In the genomic region with DNA sequence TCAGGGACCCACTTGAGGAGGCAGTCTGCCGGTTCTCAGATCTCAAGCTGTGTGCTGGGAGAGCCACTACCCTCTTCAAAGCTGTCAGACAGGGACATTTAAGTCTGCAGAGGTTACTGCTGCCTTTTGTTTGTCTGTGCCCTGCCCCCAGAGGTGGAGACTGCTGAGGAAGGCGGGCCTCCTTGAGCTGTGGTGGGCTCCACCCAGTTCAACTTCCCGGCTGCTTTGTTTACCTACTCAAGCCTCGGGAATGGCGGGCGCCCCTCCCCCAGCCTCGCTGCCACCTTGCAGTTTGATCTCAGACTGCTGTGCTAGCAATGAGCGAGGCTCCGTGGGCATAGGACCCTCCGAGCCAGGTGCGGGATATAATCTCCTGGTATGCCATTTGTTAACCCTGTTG, we compare ENCODE assay signal across 8 cellular contexts. TPM values are rescaled to one million over a fixed set of nuclear protein-coding genes. Genes with fewer than 3 reads are reported as not detected.
DNase-seq lines count a peak whose midpoint lies in the region; ATAC-seq, FAIRE-seq and TF ChIP-seq lines count a peak whose summit lies in the region.
"Not testable (repeated sequence)": the region's sequence is repeated elsewhere in the genome, so short reads cannot be mapped to it uniquely, and the experiment has no call there.

No MANE protein-coding gene starts in this region.

- in situ Hi-C loops in Caki2 (cut with HindIII; ENCODE audit: low pct_unique_long_range_greater_than_20kb, low sequenced_read_pairs); HepG2 (cut with HindIII; ENCODE audit: extremely low pct_ligation_motif_present, low pct_unique_long_range_greater_than_20kb): not testable (repeated sequence)

- not testable (repeated sequence) for H3K4me2 ChIP-seq in HepG2 (ENCODE audit: low read depth, low read length)

- POLR2A ChIA-PET in HepG2 (lab: Yijun Ruan, JAX) = not testable (repeated sequence)

- intact Hi-C loops in HepG2 (cut with micrococcal nuclease; ENCODE audit: unreplicated experiment) = not testable (repeated sequence)

- not testable (repeated sequence) for H3K4me3 ChIP-seq in Jurkat, Clone E6-1 (ENCODE audit: low read length); NT2/D1 (ENCODE audit: insufficient read length, low read depth); HepG2 (replicated peaks in 1 of 3; ENCODE audit: insufficient read depth in 1 of 3, low read depth in 2 of 3, low read length in 3 of 3)

- H3K79me2 ChIP-seq in HepG2 (ENCODE audit: insufficient read depth, low read length) = not testable (repeated sequence)

- not testable (repeated sequence) for H3K36me3 ChIP-seq in NT2/D1 (ENCODE audit: insufficient read depth, insufficient read length, low read length); HepG2 (replicated peaks in 1 of 2; ENCODE audit: control insufficient read depth in 1 of 2, insufficient read depth in 2 of 2, low read length in 2 of 2)

- not testable (repeated sequence) for TF ChIP-seq POLR2A in HepG2 (IDR thresholded peaks at IDR 0.05; ENCODE audit: insufficient read depth in 1 of 2, low read depth in 2 of 2, low read length in 2 of 2)

- BruUV-seq in HepG2 (replicated peaks; lab: Mats Ljungman, UMichigan) = not testable (repeated sequence)

- 44% methylated on average over 4 of the region's 11 CpGs for WGBS in HepG2 (ENCODE audit: low lambda C conversion rate)

- not testable (repeated sequence) for H3K27ac ChIP-seq in HepG2 (ENCODE audit: extremely low read length, insufficient read depth, low read length)

- TF ChIP-seq CTCF in HepG2 (CRISPR knock-in tag; IDR thresholded peaks at IDR 0.05) = not testable (repeated sequence)

- not testable (repeated sequence) for H3K27me3 Mint-ChIP-seq in stimulated activated naive B cell treated with anti-CD40 and anti-IgM and Interleukin-4, amounts not matched to agents 10 μg/mL and 1 μg/mL and 100 μg/mL, for 72 hours

- H3K9me3 Mint-ChIP-seq in stimulated activated naive B cell treated with anti-CD40 and anti-IgM and Interleukin-4, amounts not matched to agents 10 μg/mL and 1 μg/mL and 100 μg/mL, for 72 hours = peaks cover 10 to 16% of the 10 kb centered on the region in 2 donors

- not testable (repeated sequence) for TF ChIP-seq EP300 in HepG2 (IDR thresholded peaks at IDR 0.05; ENCODE audit: low read depth in 2 of 2, low read length in 2 of 2); HepG2 (CRISPR knock-in tag; IDR thresholded peaks at IDR 0.05; ENCODE audit: borderline replicate concordance)

- DNase-seq in Caki2 (ENCODE audit: low read depth) = peak; percentile 58
- peak; percentile 37 for DNase-seq in ELF-1 (ENCODE audit: low read depth, low spot score)
- peak; percentile 40 for DNase-seq in HT-29 (ENCODE audit: low spot score)
- DNase-seq in Jurkat, Clone E6-1 (ENCODE audit: low read depth, low spot score) = peak; percentile 42
- peak; percentile 40 for DNase-seq in NCI-H2029 (lab: John Stamatoyannopoulos, UW)
- DNase-seq in NT2/D1 (ENCODE audit: low read depth, low spot score) = peak; percentile 83
- not testable (repeated sequence) for DNase-seq in HepG2 (ENCODE audit: low spot score); stimulated activated naive B cell treated with anti-CD40 and anti-IgM and Interleukin-4, amounts not matched to agents 10 μg/mL and 1 μg/mL and 100 μg/mL, for 72 hours

- peaks cover 34 to 51% of the 10 kb centered on the region in 2 donors for H3K36me3 Mint-ChIP-seq in stimulated activated naive B cell treated with anti-CD40 and anti-IgM and Interleukin-4, amounts not matched to agents 10 μg/mL and 1 μg/mL and 100 μg/mL, for 72 hours

- H3K4me3 Mint-ChIP-seq in stimulated activated naive B cell treated with anti-CD40 and anti-IgM and Interleukin-4, amounts not matched to agents 10 μg/mL and 1 μg/mL and 100 μg/mL, for 72 hours = not testable (repeated sequence)

- not testable (repeated sequence) for H3K4me1 ChIP-seq in NT2/D1 (ENCODE audit: insufficient read depth, insufficient read length); HepG2 (ENCODE audit: insufficient read depth, low read length)

- peaks cover 11 to 40% of the 10 kb centered on the region in 2 donors for H3K4me1 Mint-ChIP-seq in stimulated activated naive B cell treated with anti-CD40 and anti-IgM and Interleukin-4, amounts not matched to agents 10 μg/mL and 1 μg/mL and 100 μg/mL, for 72 hours

- not testable (repeated sequence) for H3K9me3 ChIP-seq in NT2/D1 (ENCODE audit: insufficient read depth, low read length); HepG2 (ENCODE audit: low read length)

- H4K20me1 ChIP-seq in HepG2 (ENCODE audit: insufficient read depth, low read length) = not testable (repeated sequence)

- not testable (repeated sequence) for H2AFZ ChIP-seq in HepG2 (ENCODE audit: low read length)

- H3K27ac Mint-ChIP-seq in stimulated activated naive B cell treated with anti-CD40 and anti-IgM and Interleukin-4, amounts not matched to agents 10 μg/mL and 1 μg/mL and 100 μg/mL, for 72 hours = peak overlapping the region; percentile 31

- not testable (repeated sequence) for H3K27me3 ChIP-seq in NT2/D1 (ENCODE audit: insufficient read depth, insufficient read length); HepG2 (ENCODE audit: control insufficient read depth in 1 of 2, insufficient read depth in 2 of 2, low read length in 2 of 2)

- not testable (repeated sequence) for TF ChIP-seq RAD21 in HepG2 (CRISPR knock-in tag; IDR thresholded peaks at IDR 0.05)

- not testable (repeated sequence) for ATAC-seq in HepG2; stimulated activated naive B cell treated with anti-CD40 and anti-IgM and Interleukin-4, amounts not matched to agents 10 μg/mL and 1 μg/mL and 100 μg/mL, for 72 hours (replicated peaks)

- CTCF ChIA-PET in HepG2 (lab: Yijun Ruan, JAX; ENCODE audit: low intra/inter-chr PET ratio, low total read pairs) = not testable (repeated sequence)

- not testable (repeated sequence) for H3K9ac ChIP-seq in NT2/D1 (ENCODE audit: insufficient read length, low read depth); HepG2 (ENCODE audit: insufficient read depth, low read depth, low read length)

- not testable (repeated sequence) for FAIRE-seq in HepG2 (lab: Jason Lieb, UNC)

TF ChIP-seq in HepG2, 621 proteins besides CTCF, POLR2A, EP300 and RAD21 (continues in another document):
- TF ChIP-seq, protein P1, sequence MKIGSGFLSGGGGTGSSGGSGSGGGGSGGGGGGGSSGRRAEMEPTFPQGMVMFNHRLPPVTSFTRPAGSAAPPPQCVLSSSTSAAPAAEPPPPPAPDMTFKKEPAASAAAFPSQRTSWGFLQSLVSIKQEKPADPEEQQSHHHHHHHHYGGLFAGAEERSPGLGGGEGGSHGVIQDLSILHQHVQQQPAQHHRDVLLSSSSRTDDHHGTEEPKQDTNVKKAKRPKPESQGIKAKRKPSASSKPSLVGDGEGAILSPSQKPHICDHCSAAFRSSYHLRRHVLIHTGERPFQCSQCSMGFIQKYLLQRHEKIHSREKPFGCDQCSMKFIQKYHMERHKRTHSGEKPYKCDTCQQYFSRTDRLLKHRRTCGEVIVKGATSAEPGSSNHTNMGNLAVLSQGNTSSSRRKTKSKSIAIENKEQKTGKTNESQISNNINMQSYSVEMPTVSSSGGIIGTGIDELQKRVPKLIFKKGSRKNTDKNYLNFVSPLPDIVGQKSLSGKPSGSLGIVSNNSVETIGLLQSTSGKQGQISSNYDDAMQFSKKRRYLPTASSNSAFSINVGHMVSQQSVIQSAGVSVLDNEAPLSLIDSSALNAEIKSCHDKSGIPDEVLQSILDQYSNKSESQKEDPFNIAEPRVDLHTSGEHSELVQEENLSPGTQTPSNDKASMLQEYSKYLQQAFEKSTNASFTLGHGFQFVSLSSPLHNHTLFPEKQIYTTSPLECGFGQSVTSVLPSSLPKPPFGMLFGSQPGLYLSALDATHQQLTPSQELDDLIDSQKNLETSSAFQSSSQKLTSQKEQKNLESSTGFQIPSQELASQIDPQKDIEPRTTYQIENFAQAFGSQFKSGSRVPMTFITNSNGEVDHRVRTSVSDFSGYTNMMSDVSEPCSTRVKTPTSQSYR (CRISPR knock-in tag; IDR thresholded peaks at IDR 0.05; ENCODE audit: borderline replicate concordance) = peak; percentile 60; the same call in 1 of the 2 replicates
- TF ChIP-seq FOXA1 (IDR thresholded peaks at IDR 0.05) = not testable (repeated sequence)
- 0 out of 2 replicates have a peak, but pooled peaks have one; percentile 19 for TF ChIP-seq FOXA1 (CRISPR knock-in tag; IDR thresholded peaks at IDR 0.05)

RNA-seq across cellular contexts. Expression of a gene that starts 54.7 kb away (rescaled TPM):
- total RNA-seq in Caki2 (2014; rRNA removed; shearing (Covaris generic); ENCODE audit: low replicate concordance) = 7.4 TPM in 2 replicates
- total RNA-seq in HT-29 (2014; rRNA removed; shearing (Covaris generic)) = 8.9 and 11.6 TPM in 2 replicates
- 14.2 TPM for polyA plus RNA-seq in Jurkat, Clone E6-1 (2012; ENCODE audit: insufficient read depth, insufficient read length)
- total RNA-seq in HepG2 (2016; rRNA removed; fragmentation: Illumina TruSeq; extraction: Trizol) = 19.0 and 21.2 TPM in 2 replicates
- total RNA-seq in HepG2 (2016; cell fraction: cytosol; rRNA removed; fragmentation: Illumina TruSeq; extraction: Trizol; ENCODE audit: low read depth) = 3.0 and 3.1 TPM in 2 replicates
- 18.6 and 20.2 TPM in 2 replicates for total RNA-seq in HepG2 (2016; cell fraction: insoluble cytoplasmic fraction; rRNA removed; fragmentation: Illumina TruSeq; extraction: Trizol)
- 8.5 and 8.9 TPM in 2 replicates for total RNA-seq in HepG2 (2016; cell fraction: membrane; rRNA removed; fragmentation: Illumina TruSeq; extraction: Trizol)
- total RNA-seq in HepG2 (2016; cell fraction: nucleus; rRNA removed; fragmentation: Illumina TruSeq; extraction: Trizol) = 34.3 and 34.6 TPM in 2 replicates
- 15.9 and 18.2 TPM in 2 replicates for polyA plus RNA-seq in HepG2 (2011; rRNA removed)
- polyA plus RNA-seq in HepG2 (2011; cell fraction: cytosol; rRNA removed) = 10.9 and 13.1 TPM in 2 replicates
- polyA plus RNA-seq in HepG2 (2011; cell fraction: nucleus; rRNA removed) = 29.5 and 30.5 TPM in 2 replicates
- polyA plus RNA-seq in HepG2 (2012) = 9.3 and 10.5 TPM in 2 replicates
- polyA plus RNA-seq in HepG2 (2016; cell fraction: cytosol; fragmentation: Illumina TruSeq; extraction: Trizol; ENCODE audit: low read depth) = 0.60 and 0.62 TPM in 2 replicates
- 13.1 and 13.7 TPM in 2 replicates for polyA plus RNA-seq in HepG2 (2016; cell fraction: insoluble cytoplasmic fraction; fragmentation: Illumina TruSeq; extraction: Trizol; ENCODE audit: low read depth)
- polyA plus RNA-seq in HepG2 (2016; cell fraction: membrane; fragmentation: Illumina TruSeq; extraction: Trizol; ENCODE audit: low read depth) = 1.8 and 1.9 TPM in 2 replicates
- polyA plus RNA-seq in HepG2 (2016; cell fraction: nucleus; fragmentation: Illumina TruSeq; extraction: Trizol; ENCODE audit: insufficient read depth, low read depth) = 22.7 and 24.7 TPM in 2 replicates
- 40.6 and 43.6 TPM in 2 replicates for polyA minus RNA-seq in HepG2 (2011; rRNA and poly(A)+ RNA removed; ENCODE audit: low replicate concordance)
- polyA minus RNA-seq in HepG2 (2011; cell fraction: cytosol; rRNA and poly(A)+ RNA removed) = 21.5 and 21.7 TPM in 2 replicates
- 84.3 and 94.9 TPM in 2 replicates for polyA minus RNA-seq in HepG2 (2011; cell fraction: nucleus; rRNA and poly(A)+ RNA removed)
